10 cellular contexts compared by ENCODE assay signal in genomic region chr3:169945313-169945712, GRCh38. TPM values are rescaled to one million over a fixed set of nuclear protein-coding genes. Genes with fewer than 3 reads are reported as not detected.
DNase-seq lines count a peak whose midpoint lies in the region; ATAC-seq and TF ChIP-seq lines count a peak whose summit lies in the region.
"Had no signal": no experiment of that assay in that cellular context is flagged by ENCODE, and none has a peak within 500 bp of the region (broad histone marks: within the 10 kb centered on the region; RNA-seq: fewer than 3 reads in every experiment).

No MANE protein-coding gene starts in this region.

- peak overlapping the region in 3 of 4 donors; percentile 26 to 63 (median 31) for H3K27ac ChIP-seq in upper lobe of left lung
- H3K27ac ChIP-seq: A549 had no signal

- H3K36me3 ChIP-seq in upper lobe of left lung = no peaks in the 10 kb centered on the region

- no peak for TF ChIP-seq CTCF in upper lobe of left lung (IDR thresholded peaks at IDR 0.05)

- H3K4me1 ChIP-seq in upper lobe of left lung = peaks cover 0 to 19% (median 7%) of the 10 kb centered on the region in 4 donors
- H3K4me1 ChIP-seq: A549 had no signal

- no peak for TF ChIP-seq POLR2A in upper lobe of left lung (IDR thresholded peaks at IDR 0.05)

- peak; percentile 88 to 96 for ATAC-seq in activated CD4-positive, CD25-positive, alpha-beta regulatory T cell treated with anti-CD3 and anti-CD28 coated beads, Interleukin-2, amount 50 U/mL, for 24 hours
- ATAC-seq in HG02840 (IDR thresholded peaks at IDR 0.05; ENCODE audit: low FRiP score, unreplicated experiment) = peak; percentile 75
- peak; percentile 82 to 84 for ATAC-seq in upper lobe of left lung (ENCODE audit: low FRiP score in 2 of 2)
- ATAC-seq: A549 had no signal

- no peak overlapping the region for H3K4me3 ChIP-seq in upper lobe of left lung
- H3K4me3 ChIP-seq: A549 had no signal

- H3K9me3 ChIP-seq in upper lobe of left lung = no peaks in the 10 kb centered on the region
- H3K9me3 ChIP-seq: A549 had no signal

- 28 to 31% methylated on average over 7 of the region's 7 CpGs for WGBS in upper lobe of left lung, 2 donors

- H3K27me3 ChIP-seq in upper lobe of left lung = no peaks in the 10 kb centered on the region

- no peak for DNase-seq in activated CD4-positive, CD25-positive, alpha-beta regulatory T cell treated with anti-CD3 and anti-CD28 coated beads, Interleukin-2, amount 50 U/mL, for 72 hours
- DNase-seq in OCI-M1 (lab: John Stamatoyannopoulos, UW) (peak; percentile 91), fibroblast of peridontal ligament (ENCODE audit: extremely low read depth) (peak; percentile 14), upper lobe of left lung (peak in 1 of 2 donors; percentile 85), cerebellar cortex (ENCODE audit: low spot score) (no peak), occipital lobe (lab: John Stamatoyannopoulos, UW) (no peak)

- TF ChIP-seq EP300 in upper lobe of left lung (IDR thresholded peaks at IDR 0.05) = peak in 1 of 4 donors; percentile 24

RNA-seq across cellular contexts. Expression of gene SEC62, which starts 21.3 kb away (rescaled TPM):
- total RNA-seq in upper lobe of left lung (100 to 1,000 TPM in 2 of 6 donors, 10 to 100 TPM in 4; 30.0 to 129 (median 72.9) TPM), occipital lobe (106 TPM)

RNA-seq across cellular contexts. Expression of gene SAMD7, which starts 33.9 kb away (rescaled TPM):
- not detected for total RNA-seq in upper lobe of left lung
- not detected for total RNA-seq in occipital lobe
- total RNA-seq: liver had no signal

Comparison
In these comparisons a context has a peak if more than half of its experiments do, and no peak if none do; other contexts are left out.
1. DNase-seq: peak in OCI-M1 (single experiment) and fibroblast of peridontal ligament (single experiment); none in activated CD4-positive, CD25-positive, alpha-beta regulatory T cell treated with anti-CD3 and anti-CD28 coated beads, Interleukin-2, amount 50 U/mL, for 72 hours (single experiment), cerebellar cortex (single experiment) and occipital lobe (single experiment).
2. Peak in every context shown above with its lines, with median percentiles within 50 percentile points of each other: ATAC-seq.